In genomic region chr11:85109141-85109540, GRCh38 we compare ENCODE assay signal across 12 cellular contexts.
A peak's percentile ranks its signal among the peaks of the same experiment; 100 is the strongest.
DNase-seq lines count a peak whose midpoint lies in the region; ATAC-seq lines count a peak whose summit lies in the region.
"Had no signal": no experiment of that assay in that cellular context is flagged by ENCODE, and none has a peak within 500 bp of the region (broad histone marks: within the 10 kb centered on the region; RNA-seq: fewer than 3 reads in every experiment).

No MANE protein-coding gene starts in this region.

- DNase-seq in OCI-M1 (lab: John Stamatoyannopoulos, UW), result peak; percentile 46
- no peak for DNase-seq in COLO829 (ENCODE audit: low spot score)
- no peak for DNase-seq in HT-29 (ENCODE audit: low spot score)
- no peak for DNase-seq in NCI-H1694 (lab: John Stamatoyannopoulos, UW)
- no peak for DNase-seq in NCI-H2227 (lab: John Stamatoyannopoulos, UW; ENCODE audit: unreplicated experiment)
- DNase-seq: aorta; CD4-positive, CD25-positive, alpha-beta regulatory T cell; effector memory CD4-positive, alpha-beta T cell; T-helper 2 cell had no signal

- ATAC-seq in GM18870 (IDR thresholded peaks at IDR 0.05; ENCODE audit: unreplicated experiment) (peak; percentile 72), GM21576 (IDR thresholded peaks at IDR 0.05; ENCODE audit: unreplicated experiment) (peak; percentile 75), HG03066 (IDR thresholded peaks at IDR 0.05; ENCODE audit: low read depth, unreplicated experiment) (peak; percentile 73)
